3 cellular contexts compared by ENCODE assay signal in the genomic region with DNA sequence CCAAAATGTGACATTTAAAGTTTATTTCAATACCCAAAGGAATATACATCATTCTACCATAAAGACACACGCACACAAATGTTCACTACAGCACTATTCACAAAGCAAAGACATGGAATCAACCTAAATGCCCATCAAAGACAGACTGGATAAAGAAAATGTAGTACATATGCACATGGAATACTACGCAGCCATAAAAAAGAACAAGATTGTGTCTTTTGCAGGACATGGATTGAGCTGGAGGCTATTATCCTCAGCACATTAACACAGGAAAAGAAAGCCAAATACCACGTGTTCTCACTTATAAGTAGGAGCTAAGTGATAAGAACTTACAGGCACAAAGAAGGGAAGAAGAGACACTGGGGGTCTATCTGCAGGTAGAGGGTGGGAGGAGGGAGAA.
TF ChIP-seq lines count a peak whose summit lies in the region.

No MANE protein-coding gene starts in this region.

TF ChIP-seq in A549, 52 proteins besides CTCF, POLR2A, EP300 and RAD21:
- TF ChIP-seq MYC (IDR thresholded peaks at IDR 0.05; ENCODE audit: borderline replicate concordance, low read length): no peak
- TF ChIP-seq CHD4 (IDR thresholded peaks at IDR 0.05; ENCODE audit: borderline replicate concordance): peak; percentile 79; the same call in 1 of the 2 replicates
- TF ChIP-seq KDM1A (IDR thresholded peaks at IDR 0.05; ENCODE audit: low read depth): peak; percentile 95
- no peak for TF ChIP-seq EHMT2 (IDR thresholded peaks at IDR 0.05; ENCODE audit: low read depth)
- TF ChIP-seq RARB (CRISPR knock-in tag; IDR thresholded peaks at IDR 0.05): no peak
- TF ChIP-seq, protein P1, sequence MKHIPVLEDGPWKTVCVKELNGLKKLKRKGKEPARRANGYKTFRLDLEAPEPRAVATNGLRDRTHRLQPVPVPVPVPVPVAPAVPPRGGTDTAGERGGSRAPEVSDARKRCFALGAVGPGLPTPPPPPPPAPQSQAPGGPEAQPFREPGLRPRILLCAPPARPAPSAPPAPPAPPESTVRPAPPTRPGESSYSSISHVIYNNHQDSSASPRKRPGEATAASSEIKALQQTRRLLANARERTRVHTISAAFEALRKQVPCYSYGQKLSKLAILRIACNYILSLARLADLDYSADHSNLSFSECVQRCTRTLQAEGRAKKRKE (CRISPR knock-in tag; IDR thresholded peaks at IDR 0.05; ENCODE audit: low read depth): no peak
- TF ChIP-seq, protein P2, sequence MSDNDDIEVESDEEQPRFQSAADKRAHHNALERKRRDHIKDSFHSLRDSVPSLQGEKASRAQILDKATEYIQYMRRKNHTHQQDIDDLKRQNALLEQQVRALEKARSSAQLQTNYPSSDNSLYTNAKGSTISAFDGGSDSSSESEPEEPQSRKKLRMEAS (IDR thresholded peaks at IDR 0.05): no peak
- TF ChIP-seq HDAC2 (IDR thresholded peaks at IDR 0.05): 0 out of 2 replicates have a peak, but pooled peaks have one; percentile 24
- no peak for TF ChIP-seq TFCP2L1 (CRISPR knock-in tag; IDR thresholded peaks at IDR 0.05)
- TF ChIP-seq ESRRA (IDR thresholded peaks at IDR 0.05; ENCODE audit: borderline replicate concordance, low read length): no peak
- no peak for TF ChIP-seq TP53 (CRISPR knock-in tag; IDR thresholded peaks at IDR 0.05)
- TF ChIP-seq, protein P3, sequence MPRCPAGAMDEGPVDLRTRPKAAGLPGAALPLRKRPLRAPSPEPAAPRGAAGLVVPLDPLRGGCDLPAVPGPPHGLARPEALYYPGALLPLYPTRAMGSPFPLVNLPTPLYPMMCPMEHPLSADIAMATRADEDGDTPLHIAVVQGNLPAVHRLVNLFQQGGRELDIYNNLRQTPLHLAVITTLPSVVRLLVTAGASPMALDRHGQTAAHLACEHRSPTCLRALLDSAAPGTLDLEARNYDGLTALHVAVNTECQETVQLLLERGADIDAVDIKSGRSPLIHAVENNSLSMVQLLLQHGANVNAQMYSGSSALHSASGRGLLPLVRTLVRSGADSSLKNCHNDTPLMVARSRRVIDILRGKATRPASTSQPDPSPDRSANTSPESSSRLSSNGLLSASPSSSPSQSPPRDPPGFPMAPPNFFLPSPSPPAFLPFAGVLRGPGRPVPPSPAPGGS (IDR thresholded peaks at IDR 0.05): no peak
- TF ChIP-seq CBX2 (IDR thresholded peaks at IDR 0.05; ENCODE audit: borderline replicate concordance, low read depth): no peak
- TF ChIP-seq ZC3H11A (IDR thresholded peaks at IDR 0.05): no peak

TF ChIP-seq in HEK293, 187 proteins besides CTCF, POLR2A, EP300 and RAD21:
- no peak for TF ChIP-seq ZNF768 (tag by site-specific recombination; IDR thresholded peaks at IDR 0.05)
- no peak for TF ChIP-seq BCL11B (tag by site-specific recombination; IDR thresholded peaks at IDR 0.05; ENCODE audit: low read depth)
- TF ChIP-seq ZNF76 (tag by site-specific recombination; IDR thresholded peaks at IDR 0.05; ENCODE audit: borderline replicate concordance, low read depth): no peak
- no peak for TF ChIP-seq ZNF169 (tag by site-specific recombination; IDR thresholded peaks at IDR 0.05)
- TF ChIP-seq, protein P4, sequence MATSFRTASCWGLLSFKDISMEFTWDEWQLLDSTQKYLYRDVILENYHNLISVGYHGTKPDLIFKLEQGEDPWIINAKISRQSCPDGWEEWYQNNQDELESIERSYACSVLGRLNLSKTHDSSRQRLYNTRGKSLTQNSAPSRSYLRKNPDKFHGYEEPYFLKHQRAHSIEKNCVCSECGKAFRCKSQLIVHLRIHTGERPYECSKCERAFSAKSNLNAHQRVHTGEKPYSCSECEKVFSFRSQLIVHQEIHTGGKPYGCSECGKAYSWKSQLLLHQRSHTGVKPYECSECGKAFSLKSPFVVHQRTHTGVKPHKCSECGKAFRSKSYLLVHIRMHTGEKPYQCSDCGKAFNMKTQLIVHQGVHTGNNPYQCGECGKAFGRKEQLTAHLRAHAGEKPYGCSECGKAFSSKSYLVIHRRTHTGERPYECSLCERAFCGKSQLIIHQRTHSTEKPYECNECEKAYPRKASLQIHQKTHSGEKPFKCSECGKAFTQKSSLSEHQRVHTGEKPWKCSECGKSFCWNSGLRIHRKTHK (tag by site-specific recombination; IDR thresholded peaks at IDR 0.05): no peak
- TF ChIP-seq, protein P5, sequence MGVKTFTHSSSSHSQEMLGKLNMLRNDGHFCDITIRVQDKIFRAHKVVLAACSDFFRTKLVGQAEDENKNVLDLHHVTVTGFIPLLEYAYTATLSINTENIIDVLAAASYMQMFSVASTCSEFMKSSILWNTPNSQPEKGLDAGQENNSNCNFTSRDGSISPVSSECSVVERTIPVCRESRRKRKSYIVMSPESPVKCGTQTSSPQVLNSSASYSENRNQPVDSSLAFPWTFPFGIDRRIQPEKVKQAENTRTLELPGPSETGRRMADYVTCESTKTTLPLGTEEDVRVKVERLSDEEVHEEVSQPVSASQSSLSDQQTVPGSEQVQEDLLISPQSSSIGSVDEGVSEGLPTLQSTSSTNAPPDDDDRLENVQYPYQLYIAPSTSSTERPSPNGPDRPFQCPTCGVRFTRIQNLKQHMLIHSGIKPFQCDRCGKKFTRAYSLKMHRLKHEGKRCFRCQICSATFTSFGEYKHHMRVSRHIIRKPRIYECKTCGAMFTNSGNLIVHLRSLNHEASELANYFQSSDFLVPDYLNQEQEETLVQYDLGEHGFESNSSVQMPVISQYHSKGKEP (tag by site-specific recombination; IDR thresholded peaks at IDR 0.05): no peak
- peak; percentile 99 for TF ChIP-seq ZNF146 (tag by site-specific recombination; IDR thresholded peaks at IDR 0.05)
- TF ChIP-seq, protein P6, sequence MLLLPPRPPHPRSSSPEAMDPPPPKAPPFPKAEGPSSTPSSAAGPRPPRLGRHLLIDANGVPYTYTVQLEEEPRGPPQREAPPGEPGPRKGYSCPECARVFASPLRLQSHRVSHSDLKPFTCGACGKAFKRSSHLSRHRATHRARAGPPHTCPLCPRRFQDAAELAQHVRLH (tag by site-specific recombination; IDR thresholded peaks at IDR 0.05): 0 out of 2 replicates have a peak, but pooled peaks have one; percentile 26
- TF ChIP-seq ZNF23 (tag by site-specific recombination; IDR thresholded peaks at IDR 0.05; ENCODE audit: borderline replicate concordance): no peak

TF ChIP-seq in H1, 55 proteins besides CTCF, POLR2A, EP300 and RAD21:
- TF ChIP-seq KDM1A (IDR thresholded peaks at IDR 0.05; ENCODE audit: borderline replicate concordance, low read length) (peak; percentile 71; the same call in 1 of the 2 replicates), NANOG (IDR thresholded peaks at IDR 0.05; ENCODE audit: insufficient read depth, low read depth, low read length, poor library complexity, severe bottlenecking) (no peak)
